In genomic region chr6:167987396-167987795, GRCh38 we compare ENCODE assay signal across 17 cellular contexts. TPM values are rescaled to one million over a fixed set of nuclear protein-coding genes. Genes with fewer than 3 reads are reported as not detected.
DNase-seq lines count a peak whose midpoint lies in the region; ATAC-seq and TF ChIP-seq lines count a peak whose summit lies in the region.
"Had no signal": no experiment of that assay in that cellular context is flagged by ENCODE, and none has a peak within 500 bp of the region (broad histone marks: within the 10 kb centered on the region; RNA-seq: fewer than 3 reads in every experiment).

No MANE protein-coding gene starts in this region.

- H3K27ac Mint-ChIP-seq in activated naive CD8-positive, alpha-beta T cell treated with anti-CD3 and anti-CD28 coated beads for 36 hours = no peak overlapping the region
- H3K27ac Mint-ChIP-seq: GM23338 had no signal

- no peak overlapping the region for H3K14ac ChIP-seq in mesenchymal stem cell (ENCODE audit: low read length in 2 of 2)

- no peak overlapping the region for H3K18ac ChIP-seq in mesenchymal stem cell (ENCODE audit: low read depth in 1 of 2, low read length in 2 of 2)

- H3K4ac ChIP-seq in mesenchymal stem cell (ENCODE audit: low read depth in 1 of 2, low read length in 2 of 2) = no peak overlapping the region

- H3K4me1 ChIP-seq in heart right ventricle (peaks cover 0 to 26% (median 0%) of the 10 kb centered on the region in 9 donors), right atrium auricular region (no peaks in the 10 kb centered on the region), mesenchymal stem cell (ENCODE audit: control insufficient read depth, insufficient read depth, low read depth, low read length) (peaks cover 2% of the 10 kb centered on the region), suprapubic skin (no peaks in the 10 kb centered on the region)

- H3K9me3 Mint-ChIP-seq in activated naive CD8-positive, alpha-beta T cell treated with anti-CD3 and anti-CD28 coated beads for 36 hours = no peaks in the 10 kb centered on the region

- no peaks in the 10 kb centered on the region for H3K27me3 Mint-ChIP-seq in activated naive CD8-positive, alpha-beta T cell treated with anti-CD3 and anti-CD28 coated beads for 36 hours
- H3K27me3 Mint-ChIP-seq: CD4-positive, CD25-positive, alpha-beta regulatory T cell had no signal

- H3K27ac ChIP-seq in heart right ventricle = peak overlapping the region in 9 of 10 donors; percentile 44 to 83 (median 61)
- H3K27ac ChIP-seq in right atrium auricular region = peak overlapping the region in 1 of 2 donors; percentile 23
- H3K27ac ChIP-seq in mesenchymal stem cell (ENCODE audit: low read length, poor library complexity, severe bottlenecking) = no peak overlapping the region
- peak overlapping the region; percentile 2 for H3K27ac ChIP-seq in suprapubic skin

- no peak overlapping the region for H4K8ac ChIP-seq in mesenchymal stem cell (ENCODE audit: low read length)

- WGBS in heart right ventricle, 2 donors = 91 to 92% methylated on average over 23 of the region's 23 CpGs
- WGBS in mesenchymal stem cell = 94% methylated on average over 23 of the region's 23 CpGs
- WGBS in suprapubic skin = 85% methylated on average over 23 of the region's 23 CpGs

- H3K4me3 ChIP-seq in heart right ventricle (no peak overlapping the region), right atrium auricular region (no peak overlapping the region), mesenchymal stem cell (ENCODE audit: insufficient read depth in 1 of 2, low read depth in 1 of 2, low read length in 2 of 2) (peak overlapping the region in 1 of 2 experiments; percentile 33), suprapubic skin (no peak overlapping the region)
- H3K4me3 ChIP-seq: BLaER1 treated with 17β-estradiol and CSF1 and Interleukin-3, amounts not matched to agents 10 nM and 100 nM; GM23338 had no signal

- TF ChIP-seq CTCF in heart right ventricle (IDR thresholded peaks at IDR 0.05) = no peak
- TF ChIP-seq CTCF in right atrium auricular region (IDR thresholded peaks at IDR 0.05) = no peak
- no peak for TF ChIP-seq CTCF in suprapubic skin (IDR thresholded peaks at IDR 0.05)

- no peaks in the 10 kb centered on the region for H3K36me3 Mint-ChIP-seq in activated naive CD8-positive, alpha-beta T cell treated with anti-CD3 and anti-CD28 coated beads for 36 hours
- H3K36me3 Mint-ChIP-seq: CD4-positive, CD25-positive, alpha-beta regulatory T cell had no signal

- no peak overlapping the region for H4K91ac ChIP-seq in mesenchymal stem cell (ENCODE audit: low read length)

- no peak overlapping the region for H2AK5ac ChIP-seq in mesenchymal stem cell (ENCODE audit: low read length, severe bottlenecking)

- H3K36me3 ChIP-seq in heart right ventricle (no peaks in the 10 kb centered on the region), right atrium auricular region (no peaks in the 10 kb centered on the region), mesenchymal stem cell (ENCODE audit: control insufficient read depth in 1 of 2, insufficient read depth in 2 of 2, low read depth in 1 of 2, low read length in 2 of 2) (no peaks in the 10 kb centered on the region), suprapubic skin (no peaks in the 10 kb centered on the region)

- H3K9me3 ChIP-seq in heart right ventricle (no peaks in the 10 kb centered on the region), right atrium auricular region (no peaks in the 10 kb centered on the region), mesenchymal stem cell (ENCODE audit: control insufficient read depth, low read length) (no peaks in the 10 kb centered on the region), suprapubic skin (no peaks in the 10 kb centered on the region)

- no peak for TF ChIP-seq EP300 in suprapubic skin (IDR thresholded peaks at IDR 0.05)

- H2BK15ac ChIP-seq in mesenchymal stem cell (ENCODE audit: low read depth, poor library complexity, severe bottlenecking) = no peak overlapping the region

- H2BK5ac ChIP-seq in mesenchymal stem cell (ENCODE audit: low read depth, low read length, poor library complexity, severe bottlenecking) = no peak overlapping the region

- no peak for DNase-seq in heart right ventricle
- no peak for DNase-seq in right atrium auricular region (ENCODE audit: low spot score)
- DNase-seq in mesenchymal stem cell = no peak
- DNase-seq in posterior vena cava (ENCODE audit: low spot score) = peak; percentile 77
- DNase-seq in suprapubic skin (ENCODE audit: low spot score in 2 of 2) = peak in 1 of 2 donors; percentile 44
- no peak for DNase-seq in activated naive CD8-positive, alpha-beta T cell treated with anti-CD3 and anti-CD28 coated beads for 36 hours
- no peak for DNase-seq in NCI-H2081 (lab: John Stamatoyannopoulos, UW)
- DNase-seq: 8988T; AML-193; CD4-positive, CD25-positive, alpha-beta regulatory T cell; DMS53; GF-D8; H7 had no signal

- H2AFZ ChIP-seq in mesenchymal stem cell (ENCODE audit: low read depth, low read length) = no peak overlapping the region
- H2AFZ ChIP-seq: GM23338 had no signal

- H3K79me1 ChIP-seq in mesenchymal stem cell (replicated peaks; ENCODE audit: low read length, poor library complexity, severe bottlenecking) = no peaks in the 10 kb centered on the region

- no peak overlapping the region for H3K4me2 ChIP-seq in mesenchymal stem cell (ENCODE audit: low read length, poor library complexity, severe bottlenecking)
- H3K4me2 ChIP-seq: BLaER1 treated with 17β-estradiol and CSF1 and Interleukin-3, amounts not matched to agents 10 nM and 100 nM; GM23338 had no signal

- no peaks in the 10 kb centered on the region for H3K4me1 Mint-ChIP-seq in activated naive CD8-positive, alpha-beta T cell treated with anti-CD3 and anti-CD28 coated beads for 36 hours
- H3K4me1 Mint-ChIP-seq: CD4-positive, CD25-positive, alpha-beta regulatory T cell; GM23338 had no signal

- no peak overlapping the region for H3K23ac ChIP-seq in mesenchymal stem cell (ENCODE audit: low read length in 2 of 2)

- no peak for TF ChIP-seq POLR2A in suprapubic skin (IDR thresholded peaks at IDR 0.05)

- H2BK12ac ChIP-seq in mesenchymal stem cell (ENCODE audit: low read length in 2 of 2) = no peak overlapping the region

- H3K9ac ChIP-seq in mesenchymal stem cell (ENCODE audit: low read length) = peak overlapping the region; percentile 87
- H3K9ac ChIP-seq: BLaER1 treated with 17β-estradiol and CSF1 and Interleukin-3, amounts not matched to agents 10 nM and 100 nM had no signal

- intact Hi-C loops in heart right ventricle (cut with DNase I) = loop anchor here in 1 of 10 donors (5.0 kb wide), 1 partner anchor 45 kb away; no protein-coding TSS in a partner anchor
- intact Hi-C loops in posterior vena cava (cut with DNase I) = no loop called here

- H3K4me3 Mint-ChIP-seq in activated naive CD8-positive, alpha-beta T cell treated with anti-CD3 and anti-CD28 coated beads for 36 hours = no peak overlapping the region
- H3K4me3 Mint-ChIP-seq: CD4-positive, CD25-positive, alpha-beta regulatory T cell; GM23338 had no signal

- H2BK120ac ChIP-seq in mesenchymal stem cell (ENCODE audit: low read depth, low read length) = no peak overlapping the region

- H3K27me3 ChIP-seq in heart right ventricle (no peaks in the 10 kb centered on the region), right atrium auricular region (no peaks in the 10 kb centered on the region), mesenchymal stem cell (ENCODE audit: control insufficient read depth in 1 of 2, insufficient read depth in 1 of 2, low read length in 2 of 2) (no peaks in the 10 kb centered on the region), suprapubic skin (no peaks in the 10 kb centered on the region)
- H3K27me3 ChIP-seq: BLaER1 treated with 17β-estradiol and CSF1 and Interleukin-3, amounts not matched to agents 10 nM and 100 nM had no signal

- ATAC-seq in heart right ventricle (peak in 1 of 8 donors; percentile 52), HG03095 (IDR thresholded peaks at IDR 0.05; ENCODE audit: unreplicated experiment) (no peak)
- ATAC-seq: GM23338 had no signal

RNA-seq across cellular contexts. Expression of gene KIF25, which starts 10.1 kb away (rescaled TPM):
- total RNA-seq in heart right ventricle (under 1 TPM in 6 of 10 donors, not detected in 4; 0.18 to 0.80 (median 0.39) TPM), right atrium auricular region (not detected), posterior vena cava (not detected), suprapubic skin (under 1 TPM in 1 of 4 donors, not detected in 3; 0.76 TPM)
- polyA plus RNA-seq in heart right ventricle = under 1 TPM; 0.38 to 0.95 TPM
- 0.40 TPM for polyA plus RNA-seq in mesenchymal stem cell (2013, experiment 1 of 2)
- polyA plus RNA-seq in mesenchymal stem cell (2013, experiment 2 of 2) = 0.63 TPM
- not detected for total RNA-seq in activated naive CD8-positive, alpha-beta T cell treated with anti-CD3 and anti-CD28 coated beads for 36 hours
- total RNA-seq: CD4-positive, CD25-positive, alpha-beta regulatory T cell; HT-29 had no signal
- polyA plus RNA-seq: CD4-positive, CD25-positive, alpha-beta regulatory T cell had no signal
